In genomic region chr5:68433921-68434879, GRCh38 we compare ENCODE assay signal across 8 cellular contexts.
A peak's percentile ranks its signal among the peaks of the same experiment; 100 is the strongest.
DNase-seq lines count a peak whose midpoint lies in the region; ATAC-seq lines count a peak whose summit lies in the region.

No MANE protein-coding gene starts in this region.

- peaks cover 34% of the 10 kb centered on the region for H3K4me1 Mint-ChIP-seq in T-helper 17 cell

- peak overlapping the region; percentile 91 for H3K27ac Mint-ChIP-seq in T-helper 17 cell

- H3K9me3 ChIP-seq in T-helper 17 cell (ENCODE audit: control insufficient read depth, low read length, poor library complexity, severe bottlenecking), result no peaks in the 10 kb centered on the region

- peak; percentile 96 for DNase-seq in AG08395 (ENCODE audit: low spot score)
- peak; percentile 68 to 85 (median 69) for DNase-seq in T-helper 17 cell
- DNase-seq in amygdala (lab: John Stamatoyannopoulos, UW), result peak in 37 of 56 donors; percentile 5 to 66 (median 34)
- DNase-seq in hippocampal formation (lab: John Stamatoyannopoulos, UW), result peak; percentile 35 to 49
- no peak for DNase-seq in NCI-H1105 treated with DMSO at 0.1 percent for 48 hours (lab: John Stamatoyannopoulos, UW)

- H3K4me3 ChIP-seq in skin epidermis, result no peak overlapping the region

- no peaks in the 10 kb centered on the region for H3K36me3 Mint-ChIP-seq in T-helper 17 cell (ENCODE audit: low read depth)

- ATAC-seq in GM19351 (IDR thresholded peaks at IDR 0.05; ENCODE audit: unreplicated experiment) (peak; percentile 94), HG03442 (IDR thresholded peaks at IDR 0.05; ENCODE audit: unreplicated experiment) (peak; percentile 92), T-helper 17 cell (peak; percentile 95)

- no peaks in the 10 kb centered on the region for H3K27me3 Mint-ChIP-seq in T-helper 17 cell

- peak overlapping the region; percentile 84 for H3K4me3 Mint-ChIP-seq in T-helper 17 cell

- H3K27ac ChIP-seq in skin epidermis, result peak overlapping the region; percentile 15 to 92 (median 80)
